Comparison of ENCODE assay signal across 18 cellular contexts in the genomic region with DNA sequence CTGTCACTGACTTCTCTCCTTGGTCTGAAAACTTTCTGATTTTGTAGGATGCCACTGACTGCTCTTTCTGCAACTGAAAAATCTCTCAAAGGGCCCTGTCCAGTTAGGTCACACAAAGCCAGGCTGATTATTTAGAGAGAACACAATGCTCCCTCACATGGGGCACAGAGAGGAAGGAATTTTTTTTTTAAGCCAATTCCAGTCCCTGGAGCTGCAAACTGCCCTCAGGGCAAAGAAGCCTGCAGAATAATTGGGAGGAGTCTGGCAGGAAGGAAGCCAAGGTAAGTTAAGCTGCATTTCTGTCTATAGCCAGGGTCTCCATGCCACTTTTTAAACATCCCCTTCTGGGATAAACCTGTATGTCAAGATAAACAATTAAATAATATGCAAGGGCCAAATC.
DNase-seq lines count a peak whose midpoint lies in the region; ATAC-seq and TF ChIP-seq lines count a peak whose summit lies in the region.
"Had no signal": no experiment of that assay in that cellular context is flagged by ENCODE, and none has a peak within 500 bp of the region (broad histone marks: within the 10 kb centered on the region; RNA-seq: fewer than 3 reads in every experiment).

No MANE protein-coding gene starts in this region.

- H3K36me3 Mint-ChIP-seq in activated CD8-positive, alpha-beta memory T cell treated with anti-CD3 and anti-CD28 coated beads, Interleukin-2, amount 10 ng/mL, durations not matched to agents 7 days and 5 days, result no peaks in the 10 kb centered on the region
- H3K36me3 Mint-ChIP-seq in activated T-cell treated with anti-CD3 and anti-CD28 coated beads, Interleukin-2, amount 50 U/mL, for 72 hours (ENCODE audit: insufficient read depth in 2 of 2), result no peaks in the 10 kb centered on the region
- H3K36me3 Mint-ChIP-seq: activated naive CD4-positive, alpha-beta T cell treated with anti-CD3 and anti-CD28 coated beads, Interleukin-2, amount 10 ng/mL, durations not matched to agents 7 days and 5 days; CD4-positive, alpha-beta memory T cell; naive B cell had no signal

- intact Hi-C loops in A673 (cut with micrococcal nuclease; ENCODE audit: unreplicated experiment), result no loop called here

- CTCF ChIA-PET in A673 (lab: Charles Lee), result no interaction called here
- CTCF ChIA-PET in activated CD8-positive, alpha-beta memory T cell treated with anti-CD3 and anti-CD28 coated beads, Interleukin-2, amount 10 ng/mL, durations not matched to agents 7 days and 5 days (lab: Charles Lee), result no interaction called here

- H3K4me2 ChIP-seq in mesendoderm (ENCODE audit: low read length), result no peak overlapping the region

- H3K4me1 Mint-ChIP-seq in activated CD8-positive, alpha-beta memory T cell treated with anti-CD3 and anti-CD28 coated beads, Interleukin-2, amount 10 ng/mL, durations not matched to agents 7 days and 5 days, result no peaks in the 10 kb centered on the region
- no peaks in the 10 kb centered on the region for H3K4me1 Mint-ChIP-seq in activated T-cell treated with anti-CD3 and anti-CD28 coated beads, Interleukin-2, amount 50 U/mL, for 72 hours (ENCODE audit: low read depth)
- H3K4me1 Mint-ChIP-seq: activated CD4-positive, alpha-beta T cell treated with anti-CD3 and anti-CD28 coated beads, Interleukin-2, amount 10 ng/mL, durations not matched to agents 24 days and 14 days; activated naive CD4-positive, alpha-beta T cell treated with anti-CD3 and anti-CD28 coated beads, Interleukin-2, amount 10 ng/mL, durations not matched to agents 7 days and 5 days; CD4-positive, alpha-beta memory T cell; naive B cell had no signal

- H3K27ac Mint-ChIP-seq in activated CD8-positive, alpha-beta memory T cell treated with anti-CD3 and anti-CD28 coated beads, Interleukin-2, amount 10 ng/mL, durations not matched to agents 7 days and 5 days, result no peak overlapping the region
- H3K27ac Mint-ChIP-seq in activated T-cell treated with anti-CD3 and anti-CD28 coated beads, Interleukin-2, amount 50 U/mL, for 72 hours, result no peak overlapping the region
- H3K27ac Mint-ChIP-seq: activated CD4-positive, alpha-beta T cell treated with anti-CD3 and anti-CD28 coated beads, Interleukin-2, amount 10 ng/mL, durations not matched to agents 24 days and 14 days; activated naive CD4-positive, alpha-beta T cell treated with anti-CD3 and anti-CD28 coated beads, Interleukin-2, amount 10 ng/mL, durations not matched to agents 7 days and 5 days; CD4-positive, alpha-beta memory T cell had no signal

- no peaks in the 10 kb centered on the region for H3K9me3 ChIP-seq in A673 (ENCODE audit: low read depth, low read length, poor library complexity, severe bottlenecking)
- H3K9me3 ChIP-seq: psoas muscle had no signal

- DNase-seq in A673 (ENCODE audit: low spot score), result peak; percentile 29
- peak; percentile 79 for DNase-seq in NCI-H146 treated with DMSO at 0.1 percent for 48 hours (lab: John Stamatoyannopoulos, UW; ENCODE audit: unreplicated experiment)
- peak; percentile 24 for DNase-seq in dedifferentiated amniotic fluid mesenchymal stem cell (ENCODE audit: extremely low spot score)
- DNase-seq in mesendoderm, result peak; percentile 85
- no peak for DNase-seq in activated CD8-positive, alpha-beta memory T cell treated with anti-CD3 and anti-CD28 coated beads, Interleukin-2, amount 10 ng/mL, durations not matched to agents 7 days and 5 days
- no peak for DNase-seq in activated T-cell treated with anti-CD3 and anti-CD28 coated beads, Interleukin-2, amount 50 U/mL, for 72 hours
- DNase-seq: ACHN; activated CD4-positive, alpha-beta T cell treated with anti-CD3 and anti-CD28 coated beads, Interleukin-2, amount 10 ng/mL, durations not matched to agents 24 days and 14 days; activated naive CD4-positive, alpha-beta T cell treated with anti-CD3 and anti-CD28 coated beads, Interleukin-2, amount 10 ng/mL, durations not matched to agents 7 days and 5 days; CD4-positive, alpha-beta memory T cell; effector CD8-positive, alpha-beta T cell; IMR-90; naive B cell; NCI-H82; psoas muscle; stimulated activated naive CD4-positive, alpha-beta T cell treated with Interleukin-2 at 50 U/mL for 16 hours had no signal

- no peaks in the 10 kb centered on the region for H3K79me2 ChIP-seq in mesendoderm (ENCODE audit: control insufficient read depth, insufficient read depth, low read length)

- H2AK5ac ChIP-seq in mesendoderm (ENCODE audit: low read length), result no peak overlapping the region

- POLR2A ChIA-PET in A673 (lab: Charles Lee; ENCODE audit: low non-redundant PET), result no interaction called here

- no peak overlapping the region for H3K27ac ChIP-seq in A673 (ENCODE audit: low read depth, low read length, poor library complexity, severe bottlenecking)
- no peak overlapping the region for H3K27ac ChIP-seq in mesendoderm (ENCODE audit: low read depth, low read length)
- H3K27ac ChIP-seq: psoas muscle had no signal

- H3K9me3 Mint-ChIP-seq in activated CD8-positive, alpha-beta memory T cell treated with anti-CD3 and anti-CD28 coated beads, Interleukin-2, amount 10 ng/mL, durations not matched to agents 7 days and 5 days (ENCODE audit: low read depth), result no peaks in the 10 kb centered on the region
- H3K9me3 Mint-ChIP-seq in activated T-cell treated with anti-CD3 and anti-CD28 coated beads, Interleukin-2, amount 50 U/mL, for 72 hours, result no peaks in the 10 kb centered on the region
- H3K9me3 Mint-ChIP-seq: activated CD4-positive, alpha-beta T cell treated with anti-CD3 and anti-CD28 coated beads, Interleukin-2, amount 10 ng/mL, durations not matched to agents 24 days and 14 days; activated naive CD4-positive, alpha-beta T cell treated with anti-CD3 and anti-CD28 coated beads, Interleukin-2, amount 10 ng/mL, durations not matched to agents 7 days and 5 days; CD4-positive, alpha-beta memory T cell; naive B cell had no signal

- H3K23ac ChIP-seq in mesendoderm (ENCODE audit: low read length), result no peak overlapping the region

- no peaks in the 10 kb centered on the region for H3K79me1 ChIP-seq in mesendoderm (ENCODE audit: low read length)

- no peak overlapping the region for H2BK15ac ChIP-seq in mesendoderm (replicated peaks; ENCODE audit: low read depth)

- H3K27me3 ChIP-seq in A673 (replicated peaks; ENCODE audit: insufficient read depth, low read depth, low read length, poor library complexity), result no peaks in the 10 kb centered on the region
- H3K27me3 ChIP-seq in mesendoderm (ENCODE audit: insufficient read depth, low read length, poor library complexity), result no peaks in the 10 kb centered on the region

- no peak overlapping the region for H2BK120ac ChIP-seq in mesendoderm (ENCODE audit: low read depth, low read length)

- ATAC-seq in activated CD8-positive, alpha-beta memory T cell treated with anti-CD3 and anti-CD28 coated beads, Interleukin-2, amount 10 ng/mL, durations not matched to agents 7 days and 5 days, result no peak
- no peak for ATAC-seq in activated T-cell treated with anti-CD3 and anti-CD28 coated beads, Interleukin-2, amount 50 U/mL, for 72 hours (replicated peaks in 1 of 2)
- ATAC-seq in SK-N-SH treated with all-trans-retinoic acid at 6 μM for 48 hours (no peak), GM21390 (IDR thresholded peaks at IDR 0.05; ENCODE audit: unreplicated experiment) (no peak)
- ATAC-seq: psoas muscle had no signal

- H3K4ac ChIP-seq in mesendoderm (ENCODE audit: low read depth, low read length), result no peak overlapping the region

- H3K4me3 Mint-ChIP-seq in activated CD8-positive, alpha-beta memory T cell treated with anti-CD3 and anti-CD28 coated beads, Interleukin-2, amount 10 ng/mL, durations not matched to agents 7 days and 5 days, result no peak overlapping the region
- no peak overlapping the region for H3K4me3 Mint-ChIP-seq in activated T-cell treated with anti-CD3 and anti-CD28 coated beads, Interleukin-2, amount 50 U/mL, for 72 hours
- H3K4me3 Mint-ChIP-seq: activated CD4-positive, alpha-beta T cell treated with anti-CD3 and anti-CD28 coated beads, Interleukin-2, amount 10 ng/mL, durations not matched to agents 24 days and 14 days; activated naive CD4-positive, alpha-beta T cell treated with anti-CD3 and anti-CD28 coated beads, Interleukin-2, amount 10 ng/mL, durations not matched to agents 7 days and 5 days; CD4-positive, alpha-beta memory T cell; naive B cell had no signal

- H4K8ac ChIP-seq in mesendoderm (ENCODE audit: low read depth, low read length), result no peak overlapping the region

- no peak overlapping the region for H3K56ac ChIP-seq in mesendoderm (ENCODE audit: low read length)

- H4K5ac ChIP-seq in mesendoderm (ENCODE audit: low read length), result no peak overlapping the region

- no peak for TF ChIP-seq CTCF in A673 (conservative IDR thresholded peaks at IDR 0.05; ENCODE audit: low read depth, low read length)

- no peak overlapping the region for H2BK5ac ChIP-seq in mesendoderm (ENCODE audit: low read length)

- no peak overlapping the region for H3K9ac ChIP-seq in mesendoderm (ENCODE audit: low read length)

- BruUV-seq in A673 (replicated peaks; lab: Mats Ljungman, UMichigan), result no TSS peak

- H3K4me1 ChIP-seq in A673 (ENCODE audit: insufficient read depth, low read length, poor library complexity, severe bottlenecking), result peaks cover 7% of the 10 kb centered on the region
- no peaks in the 10 kb centered on the region for H3K4me1 ChIP-seq in mesendoderm (ENCODE audit: control insufficient read depth, low read depth, low read length)
- H3K4me1 ChIP-seq: psoas muscle had no signal

- peaks cover 20% of the 10 kb centered on the region for H3K27me3 Mint-ChIP-seq in activated CD8-positive, alpha-beta memory T cell treated with anti-CD3 and anti-CD28 coated beads, Interleukin-2, amount 10 ng/mL, durations not matched to agents 7 days and 5 days
- H3K27me3 Mint-ChIP-seq in activated T-cell treated with anti-CD3 and anti-CD28 coated beads, Interleukin-2, amount 50 U/mL, for 72 hours (ENCODE audit: low read depth), result peaks cover 21% of the 10 kb centered on the region

- H3K18ac ChIP-seq in mesendoderm (ENCODE audit: low read length), result no peak overlapping the region

- H3K4me3 ChIP-seq in A673 (ENCODE audit: low read depth, low read length, poor library complexity, severe bottlenecking) (no peak overlapping the region), mesendoderm (ENCODE audit: low read length) (no peak overlapping the region)
- H3K4me3 ChIP-seq: psoas muscle had no signal

- H3K36me3 ChIP-seq in A673 (ENCODE audit: insufficient read depth, low read length, poor library complexity, severe bottlenecking) (no peaks in the 10 kb centered on the region), mesendoderm (ENCODE audit: control insufficient read depth, insufficient read depth, low read length) (no peaks in the 10 kb centered on the region)

TF ChIP-seq in SK-N-SH treated with all-trans-retinoic acid at 6 μM for 48 hours, 23 proteins besides CTCF, POLR2A, EP300 and RAD21 (continues in another document):
- no peak for TF ChIP-seq ZFP3 (CRISPR knock-in tag; IDR thresholded peaks at IDR 0.05)

Comparison
In these comparisons a context has a peak if more than half of its experiments do, and no peak if none do; other contexts are left out.
1. DNase-seq: peak in A673 (single experiment), NCI-H146 treated with DMSO at 0.1 percent for 48 hours (single experiment), dedifferentiated amniotic fluid mesenchymal stem cell (single experiment) and mesendoderm (single experiment); none in activated CD8-positive, alpha-beta memory T cell treated with anti-CD3 and anti-CD28 coated beads, Interleukin-2, amount 10 ng/mL, durations not matched to agents 7 days and 5 days (single experiment) and activated T-cell treated with anti-CD3 and anti-CD28 coated beads, Interleukin-2, amount 50 U/mL, for 72 hours (0 of 2).